26 cellular contexts compared by ENCODE assay signal in genomic region chr14:47273939-47274338, GRCh38.
DNase-seq lines count a peak whose midpoint lies in the region; FAIRE-seq and TF ChIP-seq lines count a peak whose summit lies in the region.
"Had no signal": no experiment of that assay in that cellular context is flagged by ENCODE, and none has a peak within 500 bp of the region (broad histone marks: within the 10 kb centered on the region; RNA-seq: fewer than 3 reads in every experiment).

No MANE protein-coding gene starts in this region.

- WGBS in H1 (ENCODE audit: extremely low coverage in 1 of 2, insufficient coverage in 1 of 2, insufficient read length in 1 of 2, insufficient replicate concordance in 2 of 2, low coverage in 1 of 2, low lambda C conversion rate in 2 of 2, missing lambda C conversion rate in 1 of 2), 2 experiments = 81% methylated on average over 5 of the region's 5 CpGs; no CpG with 5 or more reads in 1 of the 2 experiments

- H3K23me2 ChIP-seq in H1 (ENCODE audit: low read depth, low read length) = no peaks in the 10 kb centered on the region

- no peak overlapping the region for H2AK5ac ChIP-seq in H1 (ENCODE audit: low read depth, low read length)

- no peak for TF ChIP-seq POLR2A in H1 (IDR thresholded peaks at IDR 0.05; ENCODE audit: control extremely low read depth in 1 of 2, low read depth in 2 of 2, low read length in 2 of 2)

- no peak overlapping the region for H2BK15ac ChIP-seq in H1 (ENCODE audit: low read length)

- no peak overlapping the region for H2BK120ac ChIP-seq in H1 (replicated peaks; ENCODE audit: low read depth, low read length)

- H3K9ac ChIP-seq in H1 (replicated peaks in 1 of 4; ENCODE audit: extremely low read depth in 1 of 4, low read depth in 3 of 4, low read length in 3 of 4) = no peak overlapping the region
- H3K9ac ChIP-seq: BLaER1 had no signal

- peaks cover 0 to 2% (median 0%) of the 10 kb centered on the region in 4 experiments; a peak in 1 of 7 replicates for H3K4me1 ChIP-seq in H1 (replicated peaks in 1 of 4; ENCODE audit: control insufficient read depth in 3 of 4, insufficient read depth in 4 of 4, low read length in 3 of 4)
- H3K4me1 ChIP-seq: BE2C, BLaER1 had no signal

- H3K36me3 ChIP-seq in H1 (ENCODE audit: control insufficient read depth in 2 of 4, insufficient read depth in 4 of 4, low read length in 3 of 4) (no peaks in the 10 kb centered on the region), MG63 (no peaks in the 10 kb centered on the region)
- H3K36me3 ChIP-seq: BE2C, BLaER1 had no signal

- H3K4me3 ChIP-seq in H1 (ENCODE audit: extremely low read depth in 1 of 4, insufficient read depth in 2 of 4, low read depth in 3 of 4, low read length in 4 of 4) = no peak overlapping the region
- H3K4me3 ChIP-seq in MG63 = no peak overlapping the region
- H3K4me3 ChIP-seq: BLaER1, GM12878 had no signal

- H3K27me3 ChIP-seq in H1 (replicated peaks in 1 of 4; ENCODE audit: control insufficient read depth in 3 of 4, extremely low read depth in 1 of 4, insufficient read depth in 3 of 4, low read length in 3 of 4) (no peaks in the 10 kb centered on the region), MG63 (no peaks in the 10 kb centered on the region)
- H3K27me3 ChIP-seq: BE2C, BLaER1 had no signal

- no peaks in the 10 kb centered on the region for H3K79me1 ChIP-seq in H1 (ENCODE audit: low read depth, low read length)

- POLR2A ChIA-PET in H1 (lab: Charles Lee; ENCODE audit: partially characterized antibody) = no interaction called here

- no peaks in the 10 kb centered on the region for H3K9me3 ChIP-seq in H1 (ENCODE audit: insufficient read depth in 2 of 2, low read depth in 1 of 2, low read length in 1 of 2)
- no peaks in the 10 kb centered on the region for H3K9me3 ChIP-seq in MG63
- H3K9me3 ChIP-seq: BE2C, BLaER1 had no signal

- no peak overlapping the region for H2BK12ac ChIP-seq in H1 (ENCODE audit: low read depth, low read length)

- no peak overlapping the region for H2AFZ ChIP-seq in H1 (ENCODE audit: low read length)

- no peak for TF ChIP-seq RAD21 in Ishikawa (IDR thresholded peaks at IDR 0.05; ENCODE audit: low read depth)
- no peak for TF ChIP-seq RAD21 in H1 (IDR thresholded peaks at IDR 0.05 in 1 of 2, conservative IDR thresholded peaks at IDR 0.05 in 1 of 2; ENCODE audit: low read depth in 2 of 2, low read length in 2 of 2)

- TF ChIP-seq CTCF in H1 (IDR thresholded peaks at IDR 0.05; ENCODE audit: control extremely low read depth in 1 of 3, insufficient read depth in 1 of 3, low read depth in 1 of 3, low read length in 3 of 3) = no peak

- no peak overlapping the region for H3K23ac ChIP-seq in H1 (ENCODE audit: insufficient read length)

- no peak overlapping the region for H3K27ac ChIP-seq in H1 (ENCODE audit: low read depth, low read length)
- H3K27ac ChIP-seq: BLaER1 had no signal

- H4K5ac ChIP-seq in H1 (ENCODE audit: insufficient read length, low read depth, low read length) = no peak overlapping the region

- no peak overlapping the region for H2BK5ac ChIP-seq in H1 (ENCODE audit: low read depth, low read length)

- H3K18ac ChIP-seq in H1 (ENCODE audit: extremely low read depth, low read length) = no peak overlapping the region

- H4K91ac ChIP-seq in H1 (replicated peaks; ENCODE audit: insufficient read length, low read length) = no peak overlapping the region

- no peaks in the 10 kb centered on the region for H4K20me1 ChIP-seq in H1 (replicated peaks in 1 of 2; ENCODE audit: control insufficient read depth in 1 of 2, insufficient read depth in 2 of 2, low read length in 2 of 2)
- H4K20me1 ChIP-seq: BLaER1 had no signal

- CTCF ChIA-PET in H1 (lab: Charles Lee; ENCODE audit: partially characterized antibody) = no interaction called here

- no peak for TF ChIP-seq EP300 in Ishikawa (IDR thresholded peaks at IDR 0.05; ENCODE audit: borderline replicate concordance)
- TF ChIP-seq EP300 in H1 (IDR thresholded peaks at IDR 0.05; ENCODE audit: borderline replicate concordance in 1 of 2, low read depth in 2 of 2, low read length in 2 of 2) = no peak

- no peak overlapping the region for H3K4me2 ChIP-seq in H1 (ENCODE audit: insufficient read depth in 1 of 2, low read depth in 2 of 2, low read length in 2 of 2)
- H3K4me2 ChIP-seq: BLaER1 had no signal

- no peak overlapping the region for H3K56ac ChIP-seq in H1 (replicated peaks; ENCODE audit: insufficient read length, low read depth, low read length)

- no peaks in the 10 kb centered on the region for H3K79me2 ChIP-seq in H1 (ENCODE audit: control insufficient read depth in 1 of 2, insufficient read depth in 2 of 2, low read length in 2 of 2)

- H2BK20ac ChIP-seq in H1 (ENCODE audit: low read length) = no peak overlapping the region

- H4K8ac ChIP-seq in H1 (ENCODE audit: extremely low read depth, insufficient read depth, low read length) = no peak overlapping the region

- no peak for FAIRE-seq in H1 (lab: Jason Lieb, UNC)
- peak; percentile 42 for FAIRE-seq in urothelium cell line (lab: Jason Lieb, UNC)
- FAIRE-seq: A204.1, GM12878, GM12892, GM18507 had no signal

- DNase-seq in H1 (ENCODE audit: low read depth in 1 of 2, low spot score in 2 of 2) (no peak), urothelium cell line (ENCODE audit: low spot score) (no peak), MG63 (no peak), OCI-M2 (lab: John Stamatoyannopoulos, UW; ENCODE audit: unreplicated experiment) (no peak)
- no peak for DNase-seq in stimulated activated CD4-positive, alpha-beta T cell treated with anti-CD3 and anti-CD28 coated beads, Interleukin-12 subunit alpha, Interleukin-12 subunit beta, amount 100 ng/mL, for 4 hours
- DNase-seq: 8988T; ACHN; BE2C; C1 segment of cervical spinal cord; CD4-positive, alpha-beta memory T cell; CD4-positive, CD25-positive, alpha-beta regulatory T cell; CD8-positive, alpha-beta memory T cell; COR-L47; DMS 273 treated with DMSO at 0.1 percent for 48 hours; DMS153; DMS53; DMS79; DND-41; EL; GDM1 had no signal

- no peak overlapping the region for H3K4ac ChIP-seq in H1 (replicated peaks; ENCODE audit: insufficient read length, low read depth, low read length)

- H3K14ac ChIP-seq in H1 (ENCODE audit: insufficient read length) = no peak overlapping the region

TF ChIP-seq in Ishikawa, 13 proteins besides CTCF, POLR2A, EP300 and RAD21:
- TF ChIP-seq CREB1 (IDR thresholded peaks at IDR 0.05; ENCODE audit: low read depth) (no peak), CEBPB (IDR thresholded peaks at IDR 0.05) (peak; percentile 86), TAF1 (IDR thresholded peaks at IDR 0.05; ENCODE audit: low read depth) (no peak)

TF ChIP-seq in H1, 55 proteins besides CTCF, POLR2A, EP300 and RAD21:
- TF ChIP-seq CHD1 (IDR thresholded peaks at IDR 0.05; ENCODE audit: low read depth, low read length) = no peak
- no peak for TF ChIP-seq EZH2 (IDR thresholded peaks at IDR 0.05; ENCODE audit: low read depth, low read length, severe bottlenecking)
- TF ChIP-seq CEBPB (IDR thresholded peaks at IDR 0.05; ENCODE audit: low read depth, low read length) = peak; percentile 72
- TF ChIP-seq NANOG (IDR thresholded peaks at IDR 0.05; ENCODE audit: insufficient read depth, low read depth, low read length, poor library complexity, severe bottlenecking) = no peak
TF ChIP-seq in H1: peak in this region for 1.
